2 cellular contexts compared by ENCODE assay signal in the genomic region with DNA sequence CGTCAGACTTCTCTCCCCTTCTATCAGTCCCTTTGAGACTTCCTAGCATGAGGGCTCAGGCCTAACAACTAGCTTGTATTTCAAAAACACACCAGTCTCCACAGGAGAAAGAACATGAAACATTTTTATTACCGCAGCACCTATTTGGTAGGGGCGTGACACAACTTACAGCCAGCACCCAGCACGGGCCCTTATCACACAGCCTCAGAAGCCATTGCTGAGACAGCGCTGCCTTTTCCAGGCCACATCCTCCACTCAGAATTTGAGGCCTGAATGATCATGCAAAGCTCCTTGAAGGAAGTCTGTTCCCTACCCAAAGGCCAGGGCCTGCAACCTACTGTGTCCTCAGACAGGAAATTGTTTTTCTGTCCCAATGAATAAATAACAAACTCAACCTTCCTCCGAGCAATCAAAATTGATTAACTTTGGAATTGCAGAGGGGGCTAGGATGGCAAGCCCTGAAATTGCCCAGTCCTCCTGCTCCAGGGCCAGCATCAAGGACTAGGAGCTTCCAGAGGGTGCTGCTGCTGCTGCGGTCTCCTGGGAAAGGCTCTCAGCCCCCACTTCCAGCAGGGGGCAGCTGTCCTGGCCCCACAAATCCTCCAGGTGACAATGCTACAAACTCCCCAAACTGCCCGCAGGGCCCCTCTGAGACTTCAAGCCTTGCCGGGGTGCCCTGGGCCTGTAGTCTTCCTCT.
A peak's percentile ranks its signal among the peaks of the same experiment; 100 is the strongest.
TF ChIP-seq lines count a peak whose summit lies in the region.

No MANE protein-coding gene starts in this region.

TF ChIP-seq in GM12878, 131 proteins besides CTCF, POLR2A, EP300 and RAD21 (continued from another document):
- TF ChIP-seq, protein P1, sequence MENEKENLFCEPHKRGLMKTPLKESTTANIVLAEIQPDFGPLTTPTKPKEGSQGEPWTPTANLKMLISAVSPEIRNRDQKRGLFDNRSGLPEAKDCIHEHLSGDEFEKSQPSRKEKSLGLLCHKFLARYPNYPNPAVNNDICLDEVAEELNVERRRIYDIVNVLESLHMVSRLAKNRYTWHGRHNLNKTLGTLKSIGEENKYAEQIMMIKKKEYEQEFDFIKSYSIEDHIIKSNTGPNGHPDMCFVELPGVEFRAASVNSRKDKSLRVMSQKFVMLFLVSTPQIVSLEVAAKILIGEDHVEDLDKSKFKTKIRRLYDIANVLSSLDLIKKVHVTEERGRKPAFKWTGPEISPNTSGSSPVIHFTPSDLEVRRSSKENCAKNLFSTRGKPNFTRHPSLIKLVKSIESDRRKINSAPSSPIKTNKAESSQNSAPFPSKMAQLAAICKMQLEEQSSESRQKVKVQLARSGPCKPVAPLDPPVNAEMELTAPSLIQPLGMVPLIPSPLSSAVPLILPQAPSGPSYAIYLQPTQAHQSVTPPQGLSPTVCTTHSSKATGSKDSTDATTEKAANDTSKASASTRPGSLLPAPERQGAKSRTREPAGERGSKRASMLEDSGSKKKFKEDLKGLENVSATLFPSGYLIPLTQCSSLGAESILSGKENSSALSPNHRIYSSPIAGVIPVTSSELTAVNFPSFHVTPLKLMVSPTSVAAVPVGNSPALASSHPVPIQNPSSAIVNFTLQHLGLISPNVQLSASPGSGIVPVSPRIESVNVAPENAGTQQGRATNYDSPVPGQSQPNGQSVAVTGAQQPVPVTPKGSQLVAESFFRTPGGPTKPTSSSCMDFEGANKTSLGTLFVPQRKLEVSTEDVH (IDR thresholded peaks at IDR 0.05; ENCODE audit: low read depth, partially characterized antibody): no peak
TF ChIP-seq in GM12878: peak in this region for 1.

TF ChIP-seq in HepG2, 621 proteins besides CTCF, POLR2A, EP300 and RAD21 (continued from another document):
- TF ChIP-seq TCF12 (IDR thresholded peaks at IDR 0.05): no peak
- no peak for TF ChIP-seq TCF12 (CRISPR knock-in tag; IDR thresholded peaks at IDR 0.05)
- no peak for TF ChIP-seq GTF2F1 (IDR thresholded peaks at IDR 0.05; ENCODE audit: low read length)
- TF ChIP-seq, protein P2, sequence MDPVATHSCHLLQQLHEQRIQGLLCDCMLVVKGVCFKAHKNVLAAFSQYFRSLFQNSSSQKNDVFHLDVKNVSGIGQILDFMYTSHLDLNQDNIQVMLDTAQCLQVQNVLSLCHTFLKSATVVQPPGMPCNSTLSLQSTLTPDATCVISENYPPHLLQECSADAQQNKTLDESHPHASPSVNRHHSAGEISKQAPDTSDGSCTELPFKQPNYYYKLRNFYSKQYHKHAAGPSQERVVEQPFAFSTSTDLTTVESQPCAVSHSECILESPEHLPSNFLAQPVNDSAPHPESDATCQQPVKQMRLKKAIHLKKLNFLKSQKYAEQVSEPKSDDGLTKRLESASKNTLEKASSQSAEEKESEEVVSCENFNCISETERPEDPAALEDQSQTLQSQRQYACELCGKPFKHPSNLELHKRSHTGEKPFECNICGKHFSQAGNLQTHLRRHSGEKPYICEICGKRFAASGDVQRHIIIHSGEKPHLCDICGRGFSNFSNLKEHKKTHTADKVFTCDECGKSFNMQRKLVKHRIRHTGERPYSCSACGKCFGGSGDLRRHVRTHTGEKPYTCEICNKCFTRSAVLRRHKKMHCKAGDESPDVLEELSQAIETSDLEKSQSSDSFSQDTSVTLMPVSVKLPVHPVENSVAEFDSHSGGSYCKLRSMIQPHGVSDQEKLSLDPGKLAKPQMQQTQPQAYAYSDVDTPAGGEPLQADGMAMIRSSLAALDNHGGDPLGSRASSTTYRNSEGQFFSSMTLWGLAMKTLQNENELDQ (CRISPR knock-in tag; IDR thresholded peaks at IDR 0.05; ENCODE audit: borderline replicate concordance): no peak
- no peak for TF ChIP-seq SOX5 (CRISPR knock-in tag; IDR thresholded peaks at IDR 0.05; ENCODE audit: borderline replicate concordance)
- TF ChIP-seq DMAP1 (CRISPR knock-in tag; IDR thresholded peaks at IDR 0.05): no peak
- TF ChIP-seq ZNF263 (CRISPR knock-in tag; IDR thresholded peaks at IDR 0.05): 0 out of 2 replicates have a peak, but pooled peaks have one; percentile 1
- TF ChIP-seq ZNF343 (CRISPR knock-in tag; IDR thresholded peaks at IDR 0.05): no peak
- no peak for TF ChIP-seq ZNF557 (CRISPR knock-in tag; IDR thresholded peaks at IDR 0.05)
- no peak for TF ChIP-seq NBN (conservative IDR thresholded peaks at IDR 0.05)
- TF ChIP-seq, protein P3, sequence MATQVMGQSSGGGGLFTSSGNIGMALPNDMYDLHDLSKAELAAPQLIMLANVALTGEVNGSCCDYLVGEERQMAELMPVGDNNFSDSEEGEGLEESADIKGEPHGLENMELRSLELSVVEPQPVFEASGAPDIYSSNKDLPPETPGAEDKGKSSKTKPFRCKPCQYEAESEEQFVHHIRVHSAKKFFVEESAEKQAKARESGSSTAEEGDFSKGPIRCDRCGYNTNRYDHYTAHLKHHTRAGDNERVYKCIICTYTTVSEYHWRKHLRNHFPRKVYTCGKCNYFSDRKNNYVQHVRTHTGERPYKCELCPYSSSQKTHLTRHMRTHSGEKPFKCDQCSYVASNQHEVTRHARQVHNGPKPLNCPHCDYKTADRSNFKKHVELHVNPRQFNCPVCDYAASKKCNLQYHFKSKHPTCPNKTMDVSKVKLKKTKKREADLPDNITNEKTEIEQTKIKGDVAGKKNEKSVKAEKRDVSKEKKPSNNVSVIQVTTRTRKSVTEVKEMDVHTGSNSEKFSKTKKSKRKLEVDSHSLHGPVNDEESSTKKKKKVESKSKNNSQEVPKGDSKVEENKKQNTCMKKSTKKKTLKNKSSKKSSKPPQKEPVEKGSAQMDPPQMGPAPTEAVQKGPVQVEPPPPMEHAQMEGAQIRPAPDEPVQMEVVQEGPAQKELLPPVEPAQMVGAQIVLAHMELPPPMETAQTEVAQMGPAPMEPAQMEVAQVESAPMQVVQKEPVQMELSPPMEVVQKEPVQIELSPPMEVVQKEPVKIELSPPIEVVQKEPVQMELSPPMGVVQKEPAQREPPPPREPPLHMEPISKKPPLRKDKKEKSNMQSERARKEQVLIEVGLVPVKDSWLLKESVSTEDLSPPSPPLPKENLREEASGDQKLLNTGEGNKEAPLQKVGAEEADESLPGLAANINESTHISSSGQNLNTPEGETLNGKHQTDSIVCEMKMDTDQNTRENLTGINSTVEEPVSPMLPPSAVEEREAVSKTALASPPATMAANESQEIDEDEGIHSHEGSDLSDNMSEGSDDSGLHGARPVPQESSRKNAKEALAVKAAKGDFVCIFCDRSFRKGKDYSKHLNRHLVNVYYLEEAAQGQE (IDR thresholded peaks at IDR 0.05; ENCODE audit: borderline replicate concordance in 1 of 2, low read depth in 1 of 2, low read length in 2 of 2): no peak
- TF ChIP-seq PLRG1 (conservative IDR thresholded peaks at IDR 0.05): no peak
- no peak for TF ChIP-seq ZNF331 (CRISPR knock-in tag; IDR thresholded peaks at IDR 0.05)
- TF ChIP-seq TAF15 (IDR thresholded peaks at IDR 0.05; ENCODE audit: low read depth, low read length, poor library complexity, severe bottlenecking): no peak
- no peak for TF ChIP-seq KLF6 (CRISPR knock-in tag; IDR thresholded peaks at IDR 0.05)
- TF ChIP-seq CHD4 (IDR thresholded peaks at IDR 0.05; ENCODE audit: borderline replicate concordance, low read length): no peak
- TF ChIP-seq NCOA5 (CRISPR knock-in tag; IDR thresholded peaks at IDR 0.05): no peak
